Comparison of ENCODE assay signal across 8 cellular contexts in the genomic region with DNA sequence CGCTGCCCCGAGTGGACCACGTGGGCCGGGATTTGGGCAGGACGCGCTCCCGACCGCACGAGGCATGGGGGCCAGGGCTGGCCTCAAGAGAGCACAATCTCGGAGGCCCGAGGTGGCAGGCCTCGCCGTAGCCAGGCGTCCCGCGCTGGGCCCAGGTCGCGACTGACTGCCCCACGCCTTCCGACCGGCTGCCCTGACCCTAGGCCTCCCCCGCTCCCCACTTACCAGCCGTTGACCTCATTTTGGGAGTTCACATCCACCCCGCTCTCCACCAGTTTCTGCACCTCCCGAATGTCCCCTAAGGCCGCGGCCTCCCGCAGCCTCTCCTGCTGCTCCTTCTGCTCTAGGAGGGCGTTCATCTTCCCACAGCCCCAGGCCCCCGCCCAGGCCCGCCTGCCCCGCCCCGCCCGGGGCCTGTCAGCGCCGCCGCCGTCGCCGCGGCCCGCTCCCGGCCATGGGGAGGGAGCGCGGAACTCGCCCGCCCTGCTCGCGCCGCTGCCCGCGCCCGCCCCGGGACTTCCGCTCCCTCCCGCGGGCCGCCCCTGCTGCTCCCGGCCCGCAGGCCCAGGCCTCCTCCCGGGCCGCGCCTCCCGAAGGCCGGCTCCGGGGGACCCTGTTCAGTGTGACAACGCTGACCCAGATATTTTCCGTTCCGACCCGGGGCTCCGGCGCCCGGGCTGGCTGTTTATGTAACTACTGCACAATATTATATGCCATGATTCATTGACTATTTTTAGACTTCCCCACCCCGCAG. TPM values are rescaled to one million over a fixed set of nuclear protein-coding genes. Genes with fewer than 3 reads are reported as not detected.
DNase-seq lines count a peak whose midpoint lies in the region; ATAC-seq and TF ChIP-seq lines count a peak whose summit lies in the region.

A gene with protein sequence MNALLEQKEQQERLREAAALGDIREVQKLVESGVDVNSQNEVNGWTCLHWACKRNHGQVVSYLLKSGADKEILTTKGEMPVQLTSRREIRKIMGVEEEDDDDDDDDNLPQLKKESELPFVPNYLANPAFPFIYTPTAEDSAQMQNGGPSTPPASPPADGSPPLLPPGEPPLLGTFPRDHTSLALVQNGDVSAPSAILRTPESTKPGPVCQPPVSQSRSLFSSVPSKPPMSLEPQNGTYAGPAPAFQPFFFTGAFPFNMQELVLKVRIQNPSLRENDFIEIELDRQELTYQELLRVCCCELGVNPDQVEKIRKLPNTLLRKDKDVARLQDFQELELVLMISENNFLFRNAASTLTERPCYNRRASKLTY (minus strand): TSS at position 619 of the 754 bp plus-strand sequence. CDS start 260 bp downstream, at position 359.

- ATAC-seq in GM19438 (IDR thresholded peaks at IDR 0.05; ENCODE audit: low read depth, unreplicated experiment) (peak; percentile 60), HG03571 (IDR thresholded peaks at IDR 0.05; ENCODE audit: unreplicated experiment) (peak; percentile 68), right lobe of liver (peak; percentile 81 to 86 (median 85))

- peaks cover 0 to 7% (median 0%) of the 10 kb centered on the region in 4 donors for H3K36me3 ChIP-seq in right lobe of liver

- H3K4me3 ChIP-seq in right lobe of liver, result peak within 1 kb of the TSS; percentile 56 to 78 (median 73)

- 0% methylated on average over 19 of the region's 74 CpGs for WGBS in right lobe of liver (ENCODE audit: insufficient coverage, low coverage, low lambda C conversion rate, missing lambda C conversion rate)

- TF ChIP-seq POLR2A in right lobe of liver (IDR thresholded peaks at IDR 0.05), result peak; percentile 80

- no peaks in the 10 kb centered on the region for H3K9me3 ChIP-seq in right lobe of liver

- DNase-seq in CD1c-positive myeloid dendritic cell (ENCODE audit: extremely low spot score) (peak; percentile 97), NCI-H774 (lab: John Stamatoyannopoulos, UW) (peak; percentile 96), dermis microvascular lymphatic vessel endothelial cell (ENCODE audit: low read depth in 2 of 2) (peak; percentile 89 to 94), right lobe of liver (peak; percentile 84 to 89 (median 87))
- peak; percentile 91 to 94 for DNase-seq in activated CD4-positive, alpha-beta T cell treated with anti-CD3 and anti-CD28 coated beads, Interleukin-2, amount 50 U/mL, for 48 hours
- DNase-seq in stimulated activated CD4-positive, alpha-beta T cell treated with anti-CD3 and anti-CD28 coated beads, Interleukin-4, amount 100 ng/mL, for 24 hours, result peak; percentile 93

- no peaks in the 10 kb centered on the region for H3K27me3 ChIP-seq in right lobe of liver

- intact Hi-C loops in right lobe of liver (cut with DNase I), result no loop called here

- peaks cover 0 to 23% (median 9%) of the 10 kb centered on the region in 4 donors for H3K4me1 ChIP-seq in right lobe of liver

- peak within 1 kb of the TSS; percentile 94 to 98 (median 96) for H3K27ac ChIP-seq in right lobe of liver

- TF ChIP-seq CTCF in right lobe of liver (IDR thresholded peaks at IDR 0.05), result no peak

RNA-seq across cellular contexts. Expression of the gene that starts here (rescaled TPM):
- total RNA-seq in dermis microvascular lymphatic vessel endothelial cell, result 26.7 and 27.0 TPM in 2 replicates
- total RNA-seq in right lobe of liver, result 10 to 100 TPM; 13.9 to 17.4 (median 15.1) TPM

Comparison
In these comparisons a context has a peak if more than half of its experiments do, and no peak if none do; other contexts are left out.
1. Peak in every context shown above with its lines: DNase-seq, ATAC-seq, H3K4me3 ChIP-seq and H3K27ac ChIP-seq.